14 cellular contexts compared by ENCODE assay signal in the genomic region with DNA sequence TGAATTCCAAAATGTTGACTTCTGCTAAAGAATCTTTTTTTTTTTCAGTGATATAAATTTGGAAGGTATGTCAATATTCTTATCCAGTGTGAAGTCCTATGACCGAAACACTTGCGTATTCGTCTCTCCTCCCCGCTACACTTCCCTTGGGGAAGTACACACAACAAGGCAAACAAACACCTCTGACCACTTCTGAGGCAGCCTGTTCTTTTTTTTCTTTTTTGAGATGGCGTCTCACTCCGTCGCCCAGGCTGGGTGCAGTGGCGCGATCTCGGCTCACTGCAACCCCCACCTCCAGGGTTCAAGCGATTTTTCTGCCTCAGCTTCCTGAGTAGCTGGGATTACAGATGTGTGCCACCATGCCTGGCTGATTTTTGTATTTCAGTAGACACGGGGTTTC.
"Had no signal": no experiment of that assay in that cellular context is flagged by ENCODE, and none has a peak within 500 bp of the region (broad histone marks: within the 10 kb centered on the region; RNA-seq: fewer than 3 reads in every experiment).

No MANE protein-coding gene starts in this region.

- DNase-seq: activated CD4-positive, alpha-beta T cell treated with anti-CD3 and anti-CD28 coated beads, Interleukin-2, amount 10 ng/mL, durations not matched to agents 24 days and 14 days; activated CD4-positive, CD25-positive, alpha-beta regulatory T cell; activated CD8-positive, alpha-beta memory T cell treated with anti-CD3 and anti-CD28 coated beads, Interleukin-2, amount 50 U/mL, for 4 hours; activated CD8-positive, alpha-beta T cell treated with anti-CD3 and anti-CD28 coated beads, Interleukin-2, amount 10 ng/mL, durations not matched to agents 7 days and 5 days; activated gamma-delta T cell treated with Interleukin-2 at 50 U/mL for 16 hours; activated naive CD8-positive, alpha-beta T cell treated with anti-CD3 and anti-CD28 coated beads for 36 hours; activated T-cell treated with anti-CD3 and anti-CD28 coated beads, Interleukin-2, amount 50 U/mL, for 48 hours; central memory CD4-positive, alpha-beta T cell; colonic mucosa; left colon; lower lobe of right lung; pancreas; stimulated activated CD4-positive, alpha-beta T cell treated with anti-CD3 and anti-CD28 coated beads, Interleukin-1b, Interleukin-23, amount 100 ng/mL, for 48 hours had no signal

- H3K4me3 ChIP-seq: colonic mucosa, esophagus muscularis mucosa, lower lobe of right lung, pancreas had no signal

- ATAC-seq: activated CD8-positive, alpha-beta T cell treated with anti-CD3 and anti-CD28 coated beads, Interleukin-2, amount 10 ng/mL, durations not matched to agents 7 days and 5 days; left colon; pancreas had no signal

- H3K4me1 ChIP-seq: colonic mucosa, lower lobe of right lung had no signal

- H3K36me3 ChIP-seq: colonic mucosa, esophagus muscularis mucosa, lower lobe of right lung, pancreas had no signal

- H3K9me3 ChIP-seq: colonic mucosa, esophagus muscularis mucosa, lower lobe of right lung, pancreas had no signal

- H3K27ac ChIP-seq: colonic mucosa, esophagus muscularis mucosa, lower lobe of right lung, pancreas had no signal
